1 cellular context compared by ENCODE assay signal in the genomic region with DNA sequence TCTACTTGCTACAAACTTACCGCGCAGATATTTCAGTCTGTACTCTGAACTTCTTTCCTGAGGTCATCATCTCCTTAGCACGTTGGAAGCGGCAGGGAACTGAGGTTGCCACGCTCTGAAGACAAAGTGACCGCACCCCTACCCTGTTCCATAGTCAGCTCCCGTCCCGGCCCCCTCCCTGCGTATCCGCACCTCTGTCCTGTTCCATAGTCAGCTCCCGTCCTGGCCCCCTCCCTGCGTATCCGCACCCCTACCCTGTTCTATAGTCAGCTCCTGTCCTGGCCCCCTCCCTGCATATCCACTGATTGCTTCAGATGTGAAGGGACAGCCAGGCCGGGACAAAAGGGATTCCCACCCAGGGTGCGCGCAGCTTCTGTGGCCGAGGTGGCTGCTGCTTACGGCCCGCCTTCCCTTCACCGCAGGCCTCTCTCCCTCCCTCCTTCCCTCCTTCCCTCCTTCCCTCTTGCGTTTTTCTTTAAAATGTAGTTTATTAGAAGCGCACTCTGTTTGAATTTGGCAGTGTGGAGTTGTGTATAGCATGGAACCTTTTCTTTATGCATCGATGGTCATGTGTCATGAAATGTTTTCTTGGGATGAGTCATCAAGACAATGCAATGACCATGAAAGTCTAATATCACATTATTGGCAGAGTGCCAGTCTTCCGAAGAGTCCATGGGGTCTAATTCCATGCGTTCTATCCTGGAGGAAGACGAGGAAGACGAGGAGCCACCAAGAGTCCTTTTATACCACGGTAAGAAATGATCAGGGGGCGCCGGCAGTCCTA.
TF ChIP-seq lines count a peak whose summit lies in the region.

No MANE protein-coding gene starts in this region.

TF ChIP-seq in IMR-90, 13 proteins besides CTCF, POLR2A, EP300 and RAD21 (continued from another document):
- TF ChIP-seq USF2 (IDR thresholded peaks at IDR 0.05; ENCODE audit: low read depth, low read length) (peak; percentile 24; the same call in 1 of the 2 replicates), CEBPB (IDR thresholded peaks at IDR 0.05; ENCODE audit: low read depth, low read length) (peak; percentile 59), NFE2L2 (IDR thresholded peaks at IDR 0.05; ENCODE audit: low read depth, low read length) (no peak)
